ENCODE assay signal across 8 cellular contexts in genomic region chr12:133129368-133130037, GRCh38. TPM values are rescaled to one million over a fixed set of nuclear protein-coding genes. Genes with fewer than 3 reads are reported as not detected.
DNase-seq lines count a peak whose midpoint lies in the region; ATAC-seq and TF ChIP-seq lines count a peak whose summit lies in the region.

No MANE protein-coding gene starts in this region.

- peak overlapping the region; percentile 77 to 89 (median 86) for H3K4me3 ChIP-seq in BLaER1 treated with 17β-estradiol and CSF1 and Interleukin-3, amounts not matched to agents 10 nM and 100 nM
- H3K4me3 ChIP-seq in HEK293 (ENCODE audit: low read depth, low read length) (peak overlapping the region; percentile 65), SU-DHL-6 (ENCODE audit: insufficient read depth, low read length, poor library complexity, severe bottlenecking) (peak overlapping the region; percentile 74), esophagus squamous epithelium (peak overlapping the region; percentile 70 to 93 (median 84)), neuronal stem cell (ENCODE audit: low read length in 2 of 2) (peak overlapping the region; percentile 69 to 98)

- H4K20me1 ChIP-seq in BLaER1 treated with 17β-estradiol and CSF1 and Interleukin-3, amounts not matched to agents 10 nM and 100 nM: no peaks in the 10 kb centered on the region
- no peaks in the 10 kb centered on the region for H4K20me1 ChIP-seq in SU-DHL-6 (ENCODE audit: low read depth, low read length)

- 29 to 30% methylated on average over 13 to 19 of the region's 26 CpGs for WGBS in esophagus squamous epithelium, 2 donors
- no CpG with 5 or more reads among the region's 26 CpGs for WGBS in neuronal stem cell (ENCODE audit: extremely low coverage in 2 of 2, insufficient read length in 2 of 2, insufficient replicate concordance in 1 of 2), 2 donors

- H3K14ac ChIP-seq in neuronal stem cell (ENCODE audit: low read length): peak overlapping the region; percentile 75

- H2BK15ac ChIP-seq in neuronal stem cell (ENCODE audit: low read length): peak overlapping the region; percentile 15

- peak overlapping the region; percentile 76 to 88 (median 86) for H3K9ac ChIP-seq in BLaER1 treated with 17β-estradiol and CSF1 and Interleukin-3, amounts not matched to agents 10 nM and 100 nM
- H3K9ac ChIP-seq in SU-DHL-6 (ENCODE audit: low read length) (peak overlapping the region; percentile 73), neuronal stem cell (ENCODE audit: low read depth, low read length, poor library complexity) (peak overlapping the region; percentile 98)

- peak overlapping the region; percentile 93 for H2AFZ ChIP-seq in SU-DHL-6 (ENCODE audit: low read depth, low read length, severe bottlenecking)
- H2AFZ ChIP-seq in neuronal stem cell (ENCODE audit: low read length): peak overlapping the region; percentile 98

- H2BK120ac ChIP-seq in neuronal stem cell (ENCODE audit: low read depth, low read length): peak overlapping the region; percentile 67

- H3K79me1 ChIP-seq in neuronal stem cell (ENCODE audit: low read depth, low read length): peaks cover 5% of the 10 kb centered on the region

- TF ChIP-seq CTCF in HEK293 (tag by site-specific recombination; IDR thresholded peaks at IDR 0.05) (no peak), SU-DHL-6 (IDR thresholded peaks at IDR 0.05; ENCODE audit: insufficient read depth, low read length, poor library complexity, severe bottlenecking) (no peak), esophagus squamous epithelium (IDR thresholded peaks at IDR 0.05) (no peak)

- no peak for ATAC-seq in GM21367 (IDR thresholded peaks at IDR 0.05; ENCODE audit: unreplicated experiment)
- no peak for ATAC-seq in GM19328 (IDR thresholded peaks at IDR 0.05; ENCODE audit: unreplicated experiment)
- no peak for ATAC-seq in GM19023 (IDR thresholded peaks at IDR 0.05; ENCODE audit: unreplicated experiment)

- peak overlapping the region; percentile 87 for H3K23ac ChIP-seq in neuronal stem cell (ENCODE audit: low read depth, low read length, poor library complexity)

- no peak overlapping the region for H2AK5ac ChIP-seq in neuronal stem cell (ENCODE audit: low read depth, low read length)

- peaks cover 21% of the 10 kb centered on the region for H3K79me2 ChIP-seq in SU-DHL-6 (ENCODE audit: insufficient read depth, low read length)

- peak overlapping the region; percentile 99 for H3K18ac ChIP-seq in neuronal stem cell (ENCODE audit: low read length)

- POLR2A ChIA-PET in HEK293 (lab: Yijun Ruan, JAX): interaction anchor here (0.7 to 1.5 kb wide), 6 partner anchors 48 to 300 kb away, joined by 3 to 12 read pairs (median 6); partner anchors contain the start of genes CHFR, GOLGA3, ZNF26 and ZNF268

- intact Hi-C loops in esophagus squamous epithelium (cut with DNase I): no loop called here

- peaks cover 14% of the 10 kb centered on the region for H3F3A ChIP-seq in SU-DHL-6 (ENCODE audit: insufficient read depth)

- H3K4ac ChIP-seq in neuronal stem cell (ENCODE audit: low read length): no peak overlapping the region

- no peak overlapping the region for H2BK5ac ChIP-seq in neuronal stem cell (ENCODE audit: low read length)

- no peak for DNase-seq in esophagus squamous epithelium (lab: John Stamatoyannopoulos, UW)
- DNase-seq in neuronal stem cell (ENCODE audit: low spot score): no peak

- no peak for TF ChIP-seq POLR2A in esophagus squamous epithelium (IDR thresholded peaks at IDR 0.05)

- no peak overlapping the region for H4K8ac ChIP-seq in neuronal stem cell (ENCODE audit: low read depth, low read length)

- H3K36me3 ChIP-seq in BLaER1 treated with 17β-estradiol and CSF1 and Interleukin-3, amounts not matched to agents 10 nM and 100 nM: peaks cover 59 to 76% (median 67%) of the 10 kb centered on the region in 11 experiments
- peaks cover 24 to 33% of the 10 kb centered on the region in 2 experiments for H3K36me3 ChIP-seq in HEK293 (ENCODE audit: control insufficient read depth in 2 of 2, insufficient read depth in 1 of 2, low read length in 2 of 2)
- H3K36me3 ChIP-seq in SU-DHL-6 (ENCODE audit: low read length): peaks cover 53% of the 10 kb centered on the region
- H3K36me3 ChIP-seq in esophagus squamous epithelium: peaks cover 0 to 65% (median 4%) of the 10 kb centered on the region in 3 donors
- H3K36me3 ChIP-seq in neuronal stem cell (replicated peaks in 1 of 2; ENCODE audit: control insufficient read depth in 2 of 2, insufficient read depth in 2 of 2, low read length in 2 of 2): peaks cover 15 to 70% of the 10 kb centered on the region in 2 donors

- CTCF ChIA-PET in HEK293 (lab: Yijun Ruan, JAX): no interaction called here

- H2BK12ac ChIP-seq in neuronal stem cell (ENCODE audit: low read length): no peak overlapping the region

- no peaks in the 10 kb centered on the region for H3K9me2 ChIP-seq in SU-DHL-6 (replicated peaks; ENCODE audit: insufficient read depth, low read length)

- H4K91ac ChIP-seq in neuronal stem cell (ENCODE audit: low read depth, low read length, poor library complexity): no peak overlapping the region

- H3K27ac ChIP-seq in BLaER1 treated with 17β-estradiol and CSF1 and Interleukin-3, amounts not matched to agents 10 nM and 100 nM: peak overlapping the region; percentile 70 to 88 (median 83)
- peak overlapping the region; percentile 95 for H3K27ac ChIP-seq in HEK293 (ENCODE audit: extremely low read depth, low read depth, low read length)
- H3K27ac ChIP-seq in SU-DHL-6 (ENCODE audit: low read depth, low read length): peak overlapping the region; percentile 79
- H3K27ac ChIP-seq in esophagus squamous epithelium: peak overlapping the region; percentile 91 to 99 (median 96)
- peak overlapping the region; percentile 95 for H3K27ac ChIP-seq in neuronal stem cell (replicated peaks; ENCODE audit: low read length)

- peak overlapping the region; percentile 52 to 88 (median 66) for H3K4me2 ChIP-seq in BLaER1 treated with 17β-estradiol and CSF1 and Interleukin-3, amounts not matched to agents 10 nM and 100 nM
- H3K4me2 ChIP-seq in SU-DHL-6 (ENCODE audit: low read depth, low read length, poor library complexity, severe bottlenecking): peak overlapping the region; percentile 83
- H3K4me2 ChIP-seq in neuronal stem cell (ENCODE audit: insufficient read depth, low read length, poor library complexity, severe bottlenecking): peak overlapping the region; percentile 37

- H3K4me1 ChIP-seq in BLaER1 treated with 17β-estradiol and CSF1 and Interleukin-3, amounts not matched to agents 10 nM and 100 nM: peaks cover 0 to 12% (median 9%) of the 10 kb centered on the region in 10 experiments; a peak in 9 of 20 replicates
- no peaks in the 10 kb centered on the region for H3K4me1 ChIP-seq in HEK293 (ENCODE audit: control insufficient read depth, insufficient read depth, low read length)
- H3K4me1 ChIP-seq in esophagus squamous epithelium: peaks cover 0 to 18% (median 0%) of the 10 kb centered on the region in 3 donors
- no peaks in the 10 kb centered on the region for H3K4me1 ChIP-seq in neuronal stem cell (ENCODE audit: control insufficient read depth in 2 of 2, insufficient read depth in 1 of 2, low read depth in 1 of 2, low read length in 2 of 2)

- H3K27me3 ChIP-seq in BLaER1 treated with 17β-estradiol and CSF1 and Interleukin-3, amounts not matched to agents 10 nM and 100 nM: no peaks in the 10 kb centered on the region
- H3K27me3 ChIP-seq in SU-DHL-6 (ENCODE audit: low read length) (no peaks in the 10 kb centered on the region), esophagus squamous epithelium (no peaks in the 10 kb centered on the region), neuronal stem cell (ENCODE audit: control insufficient read depth in 3 of 3, insufficient read depth in 3 of 3, low read depth in 1 of 3, low read length in 3 of 3) (no peaks in the 10 kb centered on the region)

- peaks cover 77 to 83% (median 80%) of the 10 kb centered on the region in 11 experiments for H3K9me3 ChIP-seq in BLaER1 treated with 17β-estradiol and CSF1 and Interleukin-3, amounts not matched to agents 10 nM and 100 nM (replicated peaks in 1 of 11)
- H3K9me3 ChIP-seq in HEK293 (ENCODE audit: control insufficient read depth, insufficient read depth, low read depth, low read length) (peaks cover 11% of the 10 kb centered on the region), SU-DHL-6 (ENCODE audit: insufficient read depth, low read length) (peaks cover 41% of the 10 kb centered on the region), esophagus squamous epithelium (peaks cover 8 to 64% (median 59%) of the 10 kb centered on the region in 3 donors), neuronal stem cell (replicated peaks in 1 of 2; ENCODE audit: control insufficient read depth in 2 of 2, insufficient read depth in 1 of 2, low read depth in 1 of 2, low read length in 2 of 2) (peaks cover 24 to 79% of the 10 kb centered on the region in 2 donors)

TF ChIP-seq in HEK293, 187 proteins besides CTCF, POLR2A, EP300 and RAD21 (continues in another document):
- 0 out of 2 replicates have a peak, but pooled peaks have one; percentile 33 for TF ChIP-seq ZNF501 (tag by site-specific recombination; IDR thresholded peaks at IDR 0.05)

RNA-seq across cellular contexts. Expression of gene ZNF891, which starts 0.6 kb away (rescaled TPM):
- 1 to 10 TPM in 3 of 4 donors, under 1 TPM in 1; 0.53 to 3.2 (median 1.2) TPM for total RNA-seq in esophagus squamous epithelium
- 2.1 TPM for polyA plus RNA-seq in neuronal stem cell (2013, experiment 1 of 2)
- 2.1 TPM for polyA plus RNA-seq in neuronal stem cell (2013, experiment 2 of 2)

RNA-seq across cellular contexts. Expression of gene ZNF10, which starts 0.9 kb away (rescaled TPM):
- 1 to 10 TPM; 2.2 to 5.9 (median 4.1) TPM for total RNA-seq in esophagus squamous epithelium
- 7.1 TPM for polyA plus RNA-seq in neuronal stem cell (2013, experiment 1 of 2)
- 8.6 TPM for polyA plus RNA-seq in neuronal stem cell (2013, experiment 2 of 2)

RNA-seq across cellular contexts. Expression of gene ZNF140, which starts 48.8 kb away (rescaled TPM):
- total RNA-seq in esophagus squamous epithelium: 10 to 100 TPM in 2 of 4 donors, 1 to 10 TPM in 2; 3.9 to 17.5 (median 8.7) TPM
- 10.9 TPM for polyA plus RNA-seq in neuronal stem cell (2013, experiment 1 of 2)
- polyA plus RNA-seq in neuronal stem cell (2013, experiment 2 of 2): 11.4 TPM

RNA-seq across cellular contexts. Expression of gene ZNF268, which starts 51.8 kb away (rescaled TPM):
- total RNA-seq in esophagus squamous epithelium: 10 to 100 TPM in 3 of 4 donors, 1 to 10 TPM in 1; 9.8 to 21.0 (median 15.7) TPM
- 9.0 TPM for polyA plus RNA-seq in neuronal stem cell (2013, experiment 1 of 2)
- polyA plus RNA-seq in neuronal stem cell (2013, experiment 2 of 2): 9.5 TPM
